In genomic region chr2:157771234-157771633, GRCh38 we compare ENCODE assay signal across 27 cellular contexts.
"Had no signal": no experiment of that assay in that cellular context is flagged by ENCODE, and none has a peak within 500 bp of the region (broad histone marks: within the 10 kb centered on the region; RNA-seq: fewer than 3 reads in every experiment).

No MANE protein-coding gene starts in this region.

- DNase-seq: activated CD4-positive, alpha-beta memory T cell treated with anti-CD3 and anti-CD28 coated beads for 36 hours; activated CD4-positive, alpha-beta T cell treated with anti-CD3 and anti-CD28 coated beads, Interleukin-2, amount 10 ng/mL, durations not matched to agents 7 days and 5 days; activated CD4-positive, CD25-positive, alpha-beta regulatory T cell; activated CD8-positive, alpha-beta memory T cell treated with anti-CD3 and anti-CD28 coated beads for 24 hours; activated gamma-delta T cell treated with Interleukin-2 at 50 U/mL for 16 hours; activated naive CD4-positive, alpha-beta T cell treated with anti-CD3 and anti-CD28 coated beads, Interleukin-2, amount 10 ng/mL, durations not matched to agents 7 days and 5 days; activated naive CD8-positive, alpha-beta T cell treated with anti-CD3 and anti-CD28 coated beads for 36 hours; activated T-cell treated with anti-CD3 and anti-CD28 coated beads, Interleukin-2, amount 50 U/mL, for 48 hours; brain microvascular endothelial cell; KG1; NCI-H1092; NCI-H1436; NCI-H187 treated with DMSO at 0.1 percent for 48 hours; NCI-H2081 treated with DMSO at 0.1 percent for 48 hours; NCI-H2171 treated with DMSO at 0.1 percent for 48 hours; NCI-H510A treated with DMSO at 0.1 percent for 48 hours; NK-92 treated with Interleukin-12 subunit alpha and Interleukin-12 subunit beta, amount 100 ng/mL, for 24 hours; OCI-M1; RPMI8226; T-cell; T-helper 2 cell; T1000 had no signal

- H3K27ac ChIP-seq: brain microvascular endothelial cell, cardiac muscle cell, SK-N-MC had no signal

- H3K27me3 Mint-ChIP-seq: activated CD4-positive, alpha-beta memory T cell treated with anti-CD3 and anti-CD28 coated beads for 36 hours; activated CD4-positive, alpha-beta T cell treated with anti-CD3 and anti-CD28 coated beads, Interleukin-2, amount 10 ng/mL, durations not matched to agents 7 days and 5 days; activated naive CD4-positive, alpha-beta T cell treated with anti-CD3 and anti-CD28 coated beads, Interleukin-2, amount 10 ng/mL, durations not matched to agents 7 days and 5 days; activated naive CD8-positive, alpha-beta T cell treated with anti-CD3 and anti-CD28 coated beads for 36 hours; T-cell had no signal

- H3K27me3 ChIP-seq: brain microvascular endothelial cell, cardiac muscle cell had no signal

- H3K27ac Mint-ChIP-seq: activated CD4-positive, alpha-beta memory T cell treated with anti-CD3 and anti-CD28 coated beads for 36 hours; activated CD4-positive, alpha-beta T cell treated with anti-CD3 and anti-CD28 coated beads, Interleukin-2, amount 10 ng/mL, durations not matched to agents 7 days and 5 days; activated naive CD4-positive, alpha-beta T cell treated with anti-CD3 and anti-CD28 coated beads, Interleukin-2, amount 10 ng/mL, durations not matched to agents 7 days and 5 days; activated naive CD8-positive, alpha-beta T cell treated with anti-CD3 and anti-CD28 coated beads for 36 hours; activated T-helper 2 cell treated with anti-CD3 and anti-CD28 coated beads, Interferon-gamma antibody, Interleukin-2, Interleukin-4, amounts not matched to agents 10 μg/mL and 5 μg/mL and 100 μg/mL, durations not matched to agents 14 hours and 24 hours and 36 hours; T-cell had no signal

- H3K4me3 Mint-ChIP-seq: activated CD4-positive, alpha-beta memory T cell treated with anti-CD3 and anti-CD28 coated beads for 36 hours; activated CD4-positive, alpha-beta T cell treated with anti-CD3 and anti-CD28 coated beads, Interleukin-2, amount 10 ng/mL, durations not matched to agents 7 days and 5 days; activated naive CD4-positive, alpha-beta T cell treated with anti-CD3 and anti-CD28 coated beads, Interleukin-2, amount 10 ng/mL, durations not matched to agents 7 days and 5 days; activated naive CD8-positive, alpha-beta T cell treated with anti-CD3 and anti-CD28 coated beads for 36 hours; T-cell had no signal

- H3K4me3 ChIP-seq: cardiac muscle cell, SK-N-MC had no signal

- ATAC-seq: Panc1, Right ventricle myocardium inferior, T-cell had no signal

- H3K9me3 Mint-ChIP-seq: activated CD4-positive, alpha-beta memory T cell treated with anti-CD3 and anti-CD28 coated beads for 36 hours; activated CD4-positive, alpha-beta T cell treated with anti-CD3 and anti-CD28 coated beads, Interleukin-2, amount 10 ng/mL, durations not matched to agents 7 days and 5 days; activated naive CD4-positive, alpha-beta T cell treated with anti-CD3 and anti-CD28 coated beads, Interleukin-2, amount 10 ng/mL, durations not matched to agents 7 days and 5 days; activated naive CD8-positive, alpha-beta T cell treated with anti-CD3 and anti-CD28 coated beads for 36 hours; activated T-helper 2 cell treated with anti-CD3 and anti-CD28 coated beads, Interferon-gamma antibody, Interleukin-2, Interleukin-4, amounts not matched to agents 10 μg/mL and 5 μg/mL and 100 μg/mL, durations not matched to agents 14 hours and 24 hours and 36 hours; T-cell had no signal

- H3K4me1 Mint-ChIP-seq: activated naive CD4-positive, alpha-beta T cell treated with anti-CD3 and anti-CD28 coated beads, Interleukin-2, amount 10 ng/mL, durations not matched to agents 7 days and 5 days; T-cell had no signal
